16 cellular contexts compared by ENCODE assay signal in genomic region chr9:103364753-103365152, GRCh38.
A peak's percentile ranks its signal among the peaks of the same experiment; 100 is the strongest.
DNase-seq lines count a peak whose midpoint lies in the region; TF ChIP-seq lines count a peak whose summit lies in the region.
"Had no signal": no experiment of that assay in that cellular context is flagged by ENCODE, and none has a peak within 500 bp of the region (broad histone marks: within the 10 kb centered on the region; RNA-seq: fewer than 3 reads in every experiment).

No MANE protein-coding gene starts in this region.

- no peak for TF ChIP-seq CTCF in fibroblast of villous mesenchyme (IDR thresholded peaks at IDR 0.05; ENCODE audit: insufficient read depth, low read depth, low read length)
- TF ChIP-seq CTCF in osteocyte (IDR thresholded peaks at IDR 0.05), result no peak

- H3K9ac ChIP-seq in adipocyte (ENCODE audit: low read length), result no peak overlapping the region

- H3K4me1 Mint-ChIP-seq in osteocyte (ENCODE audit: unreplicated experiment), result peaks cover 6% of the 10 kb centered on the region
- H3K4me1 Mint-ChIP-seq: brain had no signal

- H3K27me3 ChIP-seq in adipocyte (replicated peaks; ENCODE audit: control insufficient read depth, insufficient read depth, low read length), result no peaks in the 10 kb centered on the region
- H3K27me3 ChIP-seq: gastrocnemius medialis, ovary, thyroid gland had no signal

- no peak overlapping the region for H3K27ac Mint-ChIP-seq in osteocyte (ENCODE audit: unreplicated experiment)
- H3K27ac Mint-ChIP-seq: brain had no signal

- H3K36me3 ChIP-seq in adipocyte (ENCODE audit: control insufficient read depth, insufficient read depth, low read length, severe bottlenecking), result no peaks in the 10 kb centered on the region
- H3K36me3 ChIP-seq: gastrocnemius medialis, ovary, thyroid gland had no signal

- H3K4me3 ChIP-seq in adipocyte (ENCODE audit: low read length) (no peak overlapping the region), fibroblast of villous mesenchyme (ENCODE audit: low read depth, low read length) (no peak overlapping the region)
- H3K4me3 ChIP-seq: gastrocnemius medialis, ovary, thyroid gland had no signal

- no peaks in the 10 kb centered on the region for H3K27me3 Mint-ChIP-seq in osteocyte (ENCODE audit: unreplicated experiment)

- peaks cover 10% of the 10 kb centered on the region for H3K9me3 Mint-ChIP-seq in osteocyte (ENCODE audit: unreplicated experiment)

- no peaks in the 10 kb centered on the region for H3K9me3 ChIP-seq in adipocyte (ENCODE audit: control insufficient read depth, low read length)
- H3K9me3 ChIP-seq: gastrocnemius medialis, ovary, thyroid gland had no signal

- no peaks in the 10 kb centered on the region for H3K36me3 Mint-ChIP-seq in osteocyte (ENCODE audit: unreplicated experiment)
- H3K36me3 Mint-ChIP-seq: brain had no signal

- H3K4me1 ChIP-seq in adipocyte (ENCODE audit: control insufficient read depth, insufficient read depth, low read length), result no peaks in the 10 kb centered on the region
- H3K4me1 ChIP-seq: gastrocnemius medialis, thyroid gland had no signal

- H3K4me3 Mint-ChIP-seq in osteocyte (ENCODE audit: unreplicated experiment), result no peak overlapping the region
- H3K4me3 Mint-ChIP-seq: brain had no signal

- DNase-seq in HK-2 (ENCODE audit: unreplicated experiment) (peak; percentile 58), adipocyte (ENCODE audit: low read depth) (peak; percentile 55), fibroblast of villous mesenchyme (ENCODE audit: low read depth) (peak; percentile 6), stromal cell of bone marrow (ENCODE audit: low read depth) (peak; percentile 52), osteocyte (ENCODE audit: extremely low spot score, unreplicated experiment) (no peak), NOMO-1 treated with dmso at 0.1 percent for 144 hours (lab: John Stamatoyannopoulos, UW; ENCODE audit: unreplicated experiment) (no peak), D341Med (ENCODE audit: low spot score) (no peak)
- no peak for DNase-seq in activated naive CD4-positive, alpha-beta T cell treated with Interleukin-2 at 50 U/mL for 16 hours
- DNase-seq: activated CD4-positive, alpha-beta T cell treated with anti-CD3 and anti-CD28 coated beads, Interleukin-2, amount 50 U/mL, for 48 hours; effector CD4-positive, alpha-beta T cell; gastrocnemius medialis; NCI-H2029 treated with DMSO at 0.1 percent for 48 hours; NCI-H774; ovary; thyroid gland had no signal

Comparison
In these comparisons a context has a peak if more than half of its experiments do, and no peak if none do; other contexts are left out.
1. DNase-seq: peak in HK-2 (single experiment), adipocyte (single experiment), fibroblast of villous mesenchyme (single experiment) and stromal cell of bone marrow (single experiment); none in activated naive CD4-positive, alpha-beta T cell treated with Interleukin-2 at 50 U/mL for 16 hours (single experiment), osteocyte (single experiment), NOMO-1 treated with dmso at 0.1 percent for 144 hours (single experiment) and D341Med (single experiment).